Comparison of ENCODE assay signal across 8 cellular contexts in the genomic region with DNA sequence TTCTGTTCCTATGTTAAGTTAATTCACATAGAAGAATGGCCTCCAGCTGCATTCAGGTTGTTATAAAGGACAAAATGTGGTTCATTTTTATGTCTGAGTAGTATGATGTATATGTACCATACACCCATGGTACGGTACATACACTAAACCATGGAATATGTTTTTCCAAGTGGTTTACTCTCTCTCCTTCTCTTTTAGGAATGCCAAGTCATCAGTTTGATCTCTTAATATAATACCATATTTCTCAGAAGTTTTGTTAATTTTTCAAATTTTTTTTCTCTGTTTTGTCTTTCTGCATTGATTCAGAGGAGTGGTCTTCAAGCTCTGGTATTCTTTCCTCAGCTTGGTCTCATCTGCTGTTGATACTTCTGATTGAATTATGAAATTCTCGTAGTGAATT.
"Had no signal": no experiment of that assay in that cellular context is flagged by ENCODE, and none has a peak within 500 bp of the region (broad histone marks: within the 10 kb centered on the region; RNA-seq: fewer than 3 reads in every experiment).

No MANE protein-coding gene starts in this region.

- H3K27ac ChIP-seq: GM23248, HL-60 had no signal

- H3K4me3 ChIP-seq: GM23248, HAP-1 had no signal

- H3K4me1 ChIP-seq: HAP-1 had no signal

- ATAC-seq: HCT116 had no signal

- H3K36me3 ChIP-seq: HAP-1 had no signal

- DNase-seq: GM23248, GOT3, H7, HFFc6, KG1 had no signal

- H2AFZ ChIP-seq: GM23248 had no signal

- H3K9ac ChIP-seq: GM23248 had no signal

- H3K9me3 ChIP-seq: HAP-1 had no signal
